Comparison of ENCODE assay signal across 11 cellular contexts in genomic region chr5:13218518-13218917, GRCh38.
A peak's percentile ranks its signal among the peaks of the same experiment; 100 is the strongest.
DNase-seq lines count a peak whose midpoint lies in the region; ATAC-seq and TF ChIP-seq lines count a peak whose summit lies in the region.
"Had no signal": no experiment of that assay in that cellular context is flagged by ENCODE, and none has a peak within 500 bp of the region (broad histone marks: within the 10 kb centered on the region; RNA-seq: fewer than 3 reads in every experiment).

No MANE protein-coding gene starts in this region.

- intact Hi-C loops in head of caudate nucleus (cut with DNase I): no loop called here

- H3K9me3 ChIP-seq in BE2C: no peaks in the 10 kb centered on the region
- H3K9me3 ChIP-seq: SJSA1 had no signal

- 0 out of 2 replicates have a peak, but pooled peaks have one; percentile 9 for TF ChIP-seq CTCF in BE2C (IDR thresholded peaks at IDR 0.05; ENCODE audit: low read depth, low read length)

- ATAC-seq in GM18498 (IDR thresholded peaks at IDR 0.05; ENCODE audit: unreplicated experiment) (no peak), HG03025 (IDR thresholded peaks at IDR 0.05; ENCODE audit: low FRiP score, unreplicated experiment) (no peak)

- H3K27me3 ChIP-seq in BE2C: no peaks in the 10 kb centered on the region
- H3K27me3 ChIP-seq: SJSA1 had no signal

- H3K36me3 ChIP-seq in BE2C: no peaks in the 10 kb centered on the region
- H3K36me3 ChIP-seq: SJSA1 had no signal

- DNase-seq in BE2C: no peak
- DNase-seq in HCEC 1CT: peak; percentile 56
- peak; percentile 6 for DNase-seq in RPMI8226
- DNase-seq in iPS DF 4.7 (ENCODE audit: extremely low read depth, low spot score): peak; percentile 3
- DNase-seq in hepatic stellate cell (ENCODE audit: low spot score): no peak
- DNase-seq in head of caudate nucleus: no peak
- DNase-seq: effector CD4-positive, alpha-beta T cell; NCI-H1694 had no signal

- H3K4me1 ChIP-seq in BE2C: no peaks in the 10 kb centered on the region
- H3K4me1 ChIP-seq: SJSA1 had no signal

- H3K4me3 ChIP-seq in BE2C (ENCODE audit: low read depth, low read length): no peak overlapping the region
- H3K4me3 ChIP-seq: SJSA1 had no signal

Comparison
In these comparisons a context has a peak if more than half of its experiments do, and no peak if none do; other contexts are left out.
1. DNase-seq: peak in HCEC 1CT (single experiment), RPMI8226 (single experiment) and iPS DF 4.7 (single experiment); none in BE2C (single experiment), hepatic stellate cell (single experiment) and head of caudate nucleus (0 of 42).